ENCODE assay signal across 16 cellular contexts in the genomic region with DNA sequence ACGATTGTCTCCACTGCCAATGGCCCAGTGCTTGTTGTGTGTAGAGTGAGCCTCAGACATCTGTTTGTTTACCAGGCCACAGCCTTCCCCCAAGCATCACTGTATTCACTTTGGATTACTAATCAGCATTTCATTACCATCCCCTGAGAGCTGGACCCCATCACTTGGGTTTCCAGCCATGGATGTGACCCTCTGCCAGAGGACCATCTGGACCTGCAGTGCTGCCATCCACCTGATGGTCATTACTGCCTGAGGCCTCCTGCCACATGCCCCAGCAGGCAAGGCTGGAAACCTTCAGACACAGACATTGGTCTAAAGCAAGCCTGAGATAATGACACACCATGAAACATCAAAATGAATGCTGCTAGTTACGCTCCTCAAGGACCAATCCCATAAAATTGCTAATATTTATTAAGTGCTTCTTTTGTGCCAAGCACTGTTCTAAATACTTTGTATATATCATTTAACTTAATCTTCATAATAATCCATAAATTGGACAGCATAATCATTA.
A peak's percentile ranks its signal among the peaks of the same experiment; 100 is the strongest.
DNase-seq lines count a peak whose midpoint lies in the region; ATAC-seq, FAIRE-seq and TF ChIP-seq lines count a peak whose summit lies in the region.
"Had no signal": no experiment of that assay in that cellular context is flagged by ENCODE, and none has a peak within 500 bp of the region (broad histone marks: within the 10 kb centered on the region; RNA-seq: fewer than 3 reads in every experiment).

No MANE protein-coding gene starts in this region.

- no peaks in the 10 kb centered on the region for H4K20me1 ChIP-seq in SK-N-SH (ENCODE audit: insufficient read depth)
- H4K20me1 ChIP-seq: BLaER1 had no signal

- no peaks in the 10 kb centered on the region for H3K9me2 ChIP-seq in SK-N-SH

- no peak for TF ChIP-seq EP300 in SK-N-SH (IDR thresholded peaks at IDR 0.05; ENCODE audit: borderline replicate concordance in 1 of 2, low read depth in 1 of 2, low read length in 1 of 2)

- H3K36me3 ChIP-seq in SK-N-SH (replicated peaks in 1 of 2; ENCODE audit: control insufficient read depth in 1 of 2, insufficient read depth in 2 of 2, low read length in 1 of 2): no peaks in the 10 kb centered on the region
- H3K36me3 ChIP-seq: BLaER1 had no signal

- H3K4me1 Mint-ChIP-seq in WTC11: peaks cover 17% of the 10 kb centered on the region
- H3K4me1 Mint-ChIP-seq: CD8-positive, alpha-beta memory T cell had no signal

- WGBS in SK-N-SH (ENCODE audit: low lambda C conversion rate): 60% methylated on average over 2 of the region's 2 CpGs

- no peak for FAIRE-seq in GM12892 (lab: Jason Lieb, UNC)

- no peak for TF ChIP-seq POLR2A in GM12892 (IDR thresholded peaks at IDR 0.05; ENCODE audit: low read depth, low read length)

- H3K4me3 ChIP-seq in SK-N-SH (ENCODE audit: low read depth in 2 of 2, low read length in 1 of 2) (no peak overlapping the region), epithelial cell of esophagus (ENCODE audit: low read length) (no peak overlapping the region)
- H3K4me3 ChIP-seq: BLaER1, GM23248 had no signal

- ATAC-seq in SK-N-SH treated with all-trans-retinoic acid at 6 μM for 48 hours (no peak), WTC11 (no peak), GM19467 (IDR thresholded peaks at IDR 0.05; ENCODE audit: unreplicated experiment) (no peak)

- POLR2A ChIA-PET in SK-N-SH (lab: Yijun Ruan, JAX): no interaction called here
- POLR2A ChIA-PET in WTC11 (lab: Charles Lee): no interaction called here

- H3K4me3 Mint-ChIP-seq in WTC11: no peak overlapping the region
- H3K4me3 Mint-ChIP-seq: CD8-positive, alpha-beta memory T cell had no signal

- peaks cover 3 to 5% of the 10 kb centered on the region in 2 experiments; a peak in 2 of 4 replicates for H3K4me1 ChIP-seq in SK-N-SH (ENCODE audit: control insufficient read depth in 1 of 2, insufficient read depth in 2 of 2, low read depth in 1 of 2, low read length in 1 of 2)
- H3K4me1 ChIP-seq: BLaER1, Caco-2 had no signal

- H3K9ac ChIP-seq in SK-N-SH: no peak overlapping the region
- H3K9ac ChIP-seq: BLaER1, GM23248 had no signal

- no peaks in the 10 kb centered on the region for H3K27me3 ChIP-seq in SK-N-SH (ENCODE audit: insufficient read depth)
- H3K27me3 ChIP-seq: BLaER1 had no signal

- peak overlapping the region; percentile 41; the same call in 1 of the 2 replicates for H3K27ac Mint-ChIP-seq in WTC11
- H3K27ac Mint-ChIP-seq: CD8-positive, alpha-beta memory T cell had no signal

- no peaks in the 10 kb centered on the region for H3F3A ChIP-seq in SK-N-SH (replicated peaks; ENCODE audit: insufficient read depth)

- no peaks in the 10 kb centered on the region for H3K36me3 Mint-ChIP-seq in WTC11
- H3K36me3 Mint-ChIP-seq: CD8-positive, alpha-beta memory T cell had no signal

- TF ChIP-seq CTCF in SK-N-SH (IDR thresholded peaks at IDR 0.05): no peak
- TF ChIP-seq CTCF in WTC11 (IDR thresholded peaks at IDR 0.05): no peak
- TF ChIP-seq CTCF in epithelial cell of esophagus (IDR thresholded peaks at IDR 0.05; ENCODE audit: insufficient read depth, low read depth, low read length, missing control alignments): no peak

- no peaks in the 10 kb centered on the region for H3K79me2 ChIP-seq in SK-N-SH (ENCODE audit: insufficient read depth)

- H3K4me2 ChIP-seq in SK-N-SH: no peak overlapping the region
- H3K4me2 ChIP-seq: BLaER1 had no signal

- CTCF ChIA-PET in SK-N-SH (lab: Yijun Ruan, JAX): interaction anchor here (1.0 kb wide), 1 partner anchor 36 kb away, joined by 3 read pairs; no protein-coding TSS in a partner anchor
- CTCF ChIA-PET in WTC11 (lab: Charles Lee): no interaction called here

- no peak overlapping the region for H3K27ac ChIP-seq in SK-N-SH (ENCODE audit: low read depth in 2 of 2, low read length in 1 of 2)
- H3K27ac ChIP-seq: BLaER1, GM23248 had no signal

- no peak overlapping the region for H2AFZ ChIP-seq in SK-N-SH (ENCODE audit: low read depth)
- H2AFZ ChIP-seq: GM23248 had no signal

- no peaks in the 10 kb centered on the region for H3K9me3 ChIP-seq in SK-N-SH
- H3K9me3 ChIP-seq: BLaER1, Caco-2 had no signal

- H3K9me3 Mint-ChIP-seq in WTC11: no peaks in the 10 kb centered on the region

- no peaks in the 10 kb centered on the region for H3K27me3 Mint-ChIP-seq in WTC11 (ENCODE audit: low read depth)
- H3K27me3 Mint-ChIP-seq: CD8-positive, alpha-beta memory T cell had no signal

- peak; percentile 10 for DNase-seq in SK-N-SH
- no peak for DNase-seq in WTC11 (ENCODE audit: low spot score)
- DNase-seq in epithelial cell of esophagus (ENCODE audit: low read depth): peak; percentile 45
- DNase-seq in GM12892 (ENCODE audit: insufficient read length): no peak
- no peak for DNase-seq in stimulated activated CD4-positive, alpha-beta T cell treated with anti-CD3 and anti-CD28 coated beads, Interleukin-2, amount 100 ng/mL, for 24 hours
- DNase-seq: 8988T; AML-193; Caco-2; CD8-positive, alpha-beta memory T cell; DND-41; GF-D8; GM23248; H7 had no signal

- TF ChIP-seq RAD21 in SK-N-SH (IDR thresholded peaks at IDR 0.05; ENCODE audit: low read length): no peak

TF ChIP-seq in SK-N-SH, 30 proteins besides CTCF, POLR2A, EP300 and RAD21 (continues in another document):
- TF ChIP-seq YY1 (IDR thresholded peaks at IDR 0.05; ENCODE audit: low read depth) (no peak), FOXM1 (IDR thresholded peaks at IDR 0.05; ENCODE audit: low read depth) (no peak), RFX5 (IDR thresholded peaks at IDR 0.05; ENCODE audit: low read length) (no peak), RXRA (IDR thresholded peaks at IDR 0.05; ENCODE audit: borderline replicate concordance, low read depth) (no peak), ELF1 (IDR thresholded peaks at IDR 0.05) (no peak), NRF1 (IDR thresholded peaks at IDR 0.05; ENCODE audit: low read depth, low read length) (no peak)

TF ChIP-seq in SK-N-SH treated with all-trans-retinoic acid at 6 μM for 48 hours, 23 proteins besides CTCF, POLR2A, EP300 and RAD21 (continues in another document):
- TF ChIP-seq RARB (CRISPR knock-in tag; IDR thresholded peaks at IDR 0.05) (no peak), ZC3H10 (CRISPR knock-in tag; IDR thresholded peaks at IDR 0.05) (no peak), CSDC2 (CRISPR knock-in tag; IDR thresholded peaks at IDR 0.05) (no peak), ESRRG (CRISPR knock-in tag; IDR thresholded peaks at IDR 0.05) (no peak), ZFP30 (CRISPR knock-in tag; IDR thresholded peaks at IDR 0.05) (no peak), ARNTL (CRISPR knock-in tag; IDR thresholded peaks at IDR 0.05; ENCODE audit: borderline replicate concordance, low read depth) (no peak), SNAI2 (CRISPR knock-in tag; IDR thresholded peaks at IDR 0.05) (no peak)
- TF ChIP-seq, protein P1, sequence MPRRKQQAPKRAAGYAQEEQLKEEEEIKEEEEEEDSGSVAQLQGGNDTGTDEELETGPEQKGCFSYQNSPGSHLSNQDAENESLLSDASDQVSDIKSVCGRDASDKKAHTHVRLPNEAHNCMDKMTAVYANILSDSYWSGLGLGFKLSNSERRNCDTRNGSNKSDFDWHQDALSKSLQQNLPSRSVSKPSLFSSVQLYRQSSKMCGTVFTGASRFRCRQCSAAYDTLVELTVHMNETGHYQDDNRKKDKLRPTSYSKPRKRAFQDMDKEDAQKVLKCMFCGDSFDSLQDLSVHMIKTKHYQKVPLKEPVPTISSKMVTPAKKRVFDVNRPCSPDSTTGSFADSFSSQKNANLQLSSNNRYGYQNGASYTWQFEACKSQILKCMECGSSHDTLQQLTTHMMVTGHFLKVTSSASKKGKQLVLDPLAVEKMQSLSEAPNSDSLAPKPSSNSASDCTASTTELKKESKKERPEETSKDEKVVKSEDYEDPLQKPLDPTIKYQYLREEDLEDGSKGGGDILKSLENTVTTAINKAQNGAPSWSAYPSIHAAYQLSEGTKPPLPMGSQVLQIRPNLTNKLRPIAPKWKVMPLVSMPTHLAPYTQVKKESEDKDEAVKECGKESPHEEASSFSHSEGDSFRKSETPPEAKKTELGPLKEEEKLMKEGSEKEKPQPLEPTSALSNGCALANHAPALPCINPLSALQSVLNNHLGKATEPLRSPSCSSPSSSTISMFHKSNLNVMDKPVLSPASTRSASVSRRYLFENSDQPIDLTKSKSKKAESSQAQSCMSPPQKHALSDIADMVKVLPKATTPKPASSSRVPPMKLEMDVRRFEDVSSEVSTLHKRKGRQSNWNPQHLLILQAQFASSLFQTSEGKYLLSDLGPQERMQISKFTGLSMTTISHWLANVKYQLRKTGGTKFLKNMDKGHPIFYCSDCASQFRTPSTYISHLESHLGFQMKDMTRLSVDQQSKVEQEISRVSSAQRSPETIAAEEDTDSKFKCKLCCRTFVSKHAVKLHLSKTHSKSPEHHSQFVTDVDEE (CRISPR knock-in tag; IDR thresholded peaks at IDR 0.05): no peak

TF ChIP-seq in WTC11, 78 proteins besides CTCF, POLR2A, EP300 and RAD21:
- TF ChIP-seq, protein P2, sequence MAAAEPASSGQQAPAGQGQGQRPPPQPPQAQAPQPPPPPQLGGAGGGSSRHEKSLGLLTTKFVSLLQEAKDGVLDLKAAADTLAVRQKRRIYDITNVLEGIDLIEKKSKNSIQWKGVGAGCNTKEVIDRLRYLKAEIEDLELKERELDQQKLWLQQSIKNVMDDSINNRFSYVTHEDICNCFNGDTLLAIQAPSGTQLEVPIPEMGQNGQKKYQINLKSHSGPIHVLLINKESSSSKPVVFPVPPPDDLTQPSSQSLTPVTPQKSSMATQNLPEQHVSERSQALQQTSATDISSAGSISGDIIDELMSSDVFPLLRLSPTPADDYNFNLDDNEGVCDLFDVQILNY (CRISPR knock-in tag; IDR thresholded peaks at IDR 0.05): no peak

Comparison
In these comparisons a context has a peak if more than half of its experiments do, and no peak if none do; other contexts are left out.
1. DNase-seq: peak in SK-N-SH (single experiment) and epithelial cell of esophagus (single experiment); none in WTC11 (single experiment), GM12892 (single experiment) and stimulated activated CD4-positive, alpha-beta T cell treated with anti-CD3 and anti-CD28 coated beads, Interleukin-2, amount 100 ng/mL, for 24 hours (0 of 2).